8 cellular contexts compared by ENCODE assay signal in the genomic region with DNA sequence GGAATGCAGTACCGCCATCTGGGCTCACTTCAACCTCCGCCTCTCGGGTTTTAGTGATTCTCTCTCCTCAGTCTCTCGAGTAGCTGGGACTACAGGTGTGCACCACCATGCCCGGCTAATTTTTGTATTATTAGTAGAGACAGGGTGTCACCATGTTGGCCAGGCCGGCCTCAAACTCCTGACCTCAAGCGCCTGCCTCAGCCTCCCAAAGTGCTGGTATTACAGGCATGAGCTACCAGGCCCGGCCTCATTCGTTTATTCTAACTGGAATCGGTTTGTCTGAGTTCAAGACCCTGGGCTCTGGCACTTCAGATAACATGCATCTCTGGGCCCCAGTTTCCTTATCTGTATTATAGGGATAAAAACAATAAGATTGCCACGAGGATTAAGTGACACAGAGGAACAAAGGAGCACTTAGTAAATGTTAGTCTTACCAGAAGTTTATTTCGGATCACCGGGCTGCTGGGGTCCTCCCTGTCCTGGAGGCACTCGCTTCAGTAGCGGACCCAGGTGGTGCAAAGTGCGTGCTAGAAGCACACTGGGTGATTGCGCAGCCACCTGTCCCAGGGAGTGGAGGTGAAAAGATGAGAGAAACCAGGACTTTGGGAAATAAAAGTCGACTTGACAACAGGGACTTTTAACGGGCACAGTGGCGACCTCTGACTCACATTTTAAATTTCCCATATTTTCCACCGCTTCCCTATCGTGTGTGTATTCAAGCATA. TPM values are rescaled to one million over a fixed set of nuclear protein-coding genes. Genes with fewer than 3 reads are reported as not detected.
DNase-seq lines count a peak whose midpoint lies in the region; ATAC-seq and TF ChIP-seq lines count a peak whose summit lies in the region.

No MANE protein-coding gene starts in this region.

- peak overlapping the region; percentile 75 for H3K4me3 Mint-ChIP-seq in activated T-helper 2 cell treated with anti-CD3 and anti-CD28 coated beads, Interferon-gamma antibody, Interleukin-2, Interleukin-4, amounts not matched to agents 10 μg/mL and 5 μg/mL and 100 μg/mL, durations not matched to agents 14 hours and 24 hours and 36 hours (ENCODE audit: low read depth)

- intact Hi-C loops in activated T-helper 2 cell treated with anti-CD3 and anti-CD28 coated beads, Interferon-gamma antibody, Interleukin-2, Interleukin-4, amounts not matched to agents 10 μg/mL and 5 μg/mL and 100 μg/mL, durations not matched to agents 14 hours and 24 hours and 36 hours (cut with micrococcal nuclease) = loop anchor here (2.0 kb wide), 1 partner anchor 55 kb away; no protein-coding TSS in a partner anchor
- intact Hi-C loops in sigmoid colon (cut with DNase I) = loop anchor here (2.0 kb wide), 1 partner anchor 43 kb away; no protein-coding TSS in a partner anchor

- H3K4me2 ChIP-seq in hepatocyte = peak overlapping the region; percentile 93

- H3K4me3 ChIP-seq in hepatocyte = peak overlapping the region; percentile 73
- H3K4me3 ChIP-seq in sigmoid colon = peak overlapping the region; percentile 71 to 80 (median 76)

- DNase-seq in NCI-H1105 treated with DMSO at 0.1 percent for 48 hours (lab: John Stamatoyannopoulos, UW) (peak; percentile 58), NCI-H1105 (lab: John Stamatoyannopoulos, UW) (no peak), hepatocyte (ENCODE audit: low spot score) (peak; percentile 46), sigmoid colon (peak; percentile 74)
- no peak for DNase-seq in activated T-helper 2 cell treated with anti-CD3 and anti-CD28 coated beads, Interferon-gamma antibody, Interleukin-2, Interleukin-4, amounts not matched to agents 10 μg/mL and 5 μg/mL and 100 μg/mL, durations not matched to agents 14 hours and 24 hours and 36 hours (ENCODE audit: low spot score)

- ATAC-seq in HG02798 (IDR thresholded peaks at IDR 0.05; ENCODE audit: poor library complexity, unreplicated experiment) (no peak), GM21529 (IDR thresholded peaks at IDR 0.05; ENCODE audit: unreplicated experiment) (no peak), GM21390 (IDR thresholded peaks at IDR 0.05; ENCODE audit: unreplicated experiment) (no peak)

- no peak overlapping the region for H3K27ac Mint-ChIP-seq in activated T-helper 2 cell treated with anti-CD3 and anti-CD28 coated beads, Interferon-gamma antibody, Interleukin-2, Interleukin-4, amounts not matched to agents 10 μg/mL and 5 μg/mL and 100 μg/mL, durations not matched to agents 14 hours and 24 hours and 36 hours

- no peak for TF ChIP-seq CTCF in hepatocyte (IDR thresholded peaks at IDR 0.05; ENCODE audit: poor library complexity)
- no peak for TF ChIP-seq CTCF in sigmoid colon (IDR thresholded peaks at IDR 0.05)

- H3K36me3 ChIP-seq in hepatocyte (replicated peaks; ENCODE audit: insufficient read depth, low read depth) (no peaks in the 10 kb centered on the region), sigmoid colon (no peaks in the 10 kb centered on the region)

- H3K9me3 Mint-ChIP-seq in activated T-helper 2 cell treated with anti-CD3 and anti-CD28 coated beads, Interferon-gamma antibody, Interleukin-2, Interleukin-4, amounts not matched to agents 10 μg/mL and 5 μg/mL and 100 μg/mL, durations not matched to agents 14 hours and 24 hours and 36 hours = no peaks in the 10 kb centered on the region

- no peaks in the 10 kb centered on the region for H3K9me3 ChIP-seq in hepatocyte (ENCODE audit: low read depth)
- H3K9me3 ChIP-seq in sigmoid colon = no peaks in the 10 kb centered on the region

- H3K27me3 Mint-ChIP-seq in activated T-helper 2 cell treated with anti-CD3 and anti-CD28 coated beads, Interferon-gamma antibody, Interleukin-2, Interleukin-4, amounts not matched to agents 10 μg/mL and 5 μg/mL and 100 μg/mL, durations not matched to agents 14 hours and 24 hours and 36 hours (ENCODE audit: low read depth) = peaks cover 9% of the 10 kb centered on the region

- H4K20me1 ChIP-seq in hepatocyte (ENCODE audit: insufficient read depth, poor library complexity, severe bottlenecking) = no peaks in the 10 kb centered on the region

- no peaks in the 10 kb centered on the region for H3K27me3 ChIP-seq in hepatocyte
- no peaks in the 10 kb centered on the region for H3K27me3 ChIP-seq in sigmoid colon

- TF ChIP-seq POLR2A in sigmoid colon (IDR thresholded peaks at IDR 0.05) = no peak

- H3K36me3 Mint-ChIP-seq in activated T-helper 2 cell treated with anti-CD3 and anti-CD28 coated beads, Interferon-gamma antibody, Interleukin-2, Interleukin-4, amounts not matched to agents 10 μg/mL and 5 μg/mL and 100 μg/mL, durations not matched to agents 14 hours and 24 hours and 36 hours (ENCODE audit: low read depth) = no peaks in the 10 kb centered on the region

- H3K4me1 ChIP-seq in hepatocyte (ENCODE audit: insufficient read depth) = no peaks in the 10 kb centered on the region
- H3K4me1 ChIP-seq in sigmoid colon = peaks cover 0 to 50% (median 42%) of the 10 kb centered on the region in 4 donors

- WGBS in hepatocyte (ENCODE audit: low lambda C conversion rate, missing lambda C conversion rate) = 38% methylated on average over 22 of the region's 22 CpGs
- 34 to 49% methylated on average over 22 of the region's 22 CpGs for WGBS in sigmoid colon, 2 donors

- peaks cover 11% of the 10 kb centered on the region for H3K79me2 ChIP-seq in hepatocyte

- peak overlapping the region; percentile 84 for H2AFZ ChIP-seq in hepatocyte

- TF ChIP-seq EP300 in sigmoid colon (IDR thresholded peaks at IDR 0.05) = no peak

- peaks cover 14% of the 10 kb centered on the region for H3K4me1 Mint-ChIP-seq in activated T-helper 2 cell treated with anti-CD3 and anti-CD28 coated beads, Interferon-gamma antibody, Interleukin-2, Interleukin-4, amounts not matched to agents 10 μg/mL and 5 μg/mL and 100 μg/mL, durations not matched to agents 14 hours and 24 hours and 36 hours (ENCODE audit: low read depth)

- H3K9me2 ChIP-seq in hepatocyte (replicated peaks; ENCODE audit: insufficient read depth) = no peaks in the 10 kb centered on the region

- H3K27ac ChIP-seq in hepatocyte (peak overlapping the region; percentile 62), sigmoid colon (peak overlapping the region; percentile 93 to 98 (median 94))

RNA-seq across cellular contexts. Expression of gene ACACB, which starts 37.5 kb away (rescaled TPM):
- total RNA-seq in activated T-helper 2 cell treated with anti-CD3 and anti-CD28 coated beads, Interferon-gamma antibody, Interleukin-2, Interleukin-4, amounts not matched to agents 10 μg/mL and 5 μg/mL and 100 μg/mL, durations not matched to agents 14 hours and 24 hours and 36 hours = 12.1 and 12.9 TPM in 2 replicates
- total RNA-seq in hepatocyte = 9.3 and 13.3 TPM in 2 replicates
- 3.8 and 3.9 TPM in 2 replicates for polyA plus RNA-seq in hepatocyte
- 100 to 1,000 TPM; 116 to 295 (median 161) TPM for total RNA-seq in sigmoid colon
- 10 to 100 TPM in 1 of 3 donors, 1 to 10 TPM in 2; 5.3 to 36.0 (median 5.4) TPM for polyA plus RNA-seq in sigmoid colon

RNA-seq across cellular contexts. Expression of gene UNG, which starts 56.5 kb away (rescaled TPM):
- total RNA-seq in activated T-helper 2 cell treated with anti-CD3 and anti-CD28 coated beads, Interferon-gamma antibody, Interleukin-2, Interleukin-4, amounts not matched to agents 10 μg/mL and 5 μg/mL and 100 μg/mL, durations not matched to agents 14 hours and 24 hours and 36 hours = 82.5 and 86.2 TPM in 2 replicates
- total RNA-seq in hepatocyte = 35.7 and 40.4 TPM in 2 replicates
- 35.3 and 41.2 TPM in 2 replicates for polyA plus RNA-seq in hepatocyte
- total RNA-seq in sigmoid colon = 10 to 100 TPM; 11.9 to 17.1 (median 12.1) TPM
- polyA plus RNA-seq in sigmoid colon = 10 to 100 TPM; 27.0 to 34.8 (median 28.9) TPM

Comparison
In these comparisons a context has a peak if more than half of its experiments do, and no peak if none do; other contexts are left out.
1. DNase-seq: peak in NCI-H1105 treated with DMSO at 0.1 percent for 48 hours (single experiment), hepatocyte (single experiment) and sigmoid colon (single experiment); none in NCI-H1105 (single experiment) and activated T-helper 2 cell treated with anti-CD3 and anti-CD28 coated beads, Interferon-gamma antibody, Interleukin-2, Interleukin-4, amounts not matched to agents 10 μg/mL and 5 μg/mL and 100 μg/mL, durations not matched to agents 14 hours and 24 hours and 36 hours (single experiment).